Comparison of ENCODE assay signal across 17 cellular contexts in the genomic region with DNA sequence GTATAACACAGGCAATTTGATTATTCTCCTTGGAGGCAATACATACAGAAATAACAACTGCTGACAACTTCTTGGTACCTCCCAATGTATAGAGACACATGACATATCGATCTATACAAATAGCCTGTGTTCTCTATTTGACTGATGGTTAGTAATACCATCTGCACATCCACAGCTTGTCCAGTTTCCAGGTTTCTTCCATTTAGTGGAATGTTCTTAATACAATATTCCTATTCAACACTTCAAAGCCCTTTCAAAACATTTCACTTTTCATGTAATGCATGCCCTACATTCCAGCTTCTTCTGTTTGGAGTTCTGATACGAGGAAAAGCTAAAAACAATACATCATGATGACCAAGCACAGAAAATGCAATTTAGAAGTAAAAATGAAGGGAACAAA. TPM values are rescaled to one million over a fixed set of nuclear protein-coding genes. Genes with fewer than 3 reads are reported as not detected.
DNase-seq lines count a peak whose midpoint lies in the region; ATAC-seq, FAIRE-seq and TF ChIP-seq lines count a peak whose summit lies in the region.
"Had no signal": no experiment of that assay in that cellular context is flagged by ENCODE, and none has a peak within 500 bp of the region (broad histone marks: within the 10 kb centered on the region; RNA-seq: fewer than 3 reads in every experiment).

No MANE protein-coding gene starts in this region.

- H3K4me1 ChIP-seq in astrocyte (ENCODE audit: insufficient read depth, low read length) (peaks cover 4% of the 10 kb centered on the region), ovary (ENCODE audit: insufficient read depth) (no peaks in the 10 kb centered on the region)
- H3K4me1 ChIP-seq: A549 had no signal

- no peak for TF ChIP-seq EP300 in ovary (IDR thresholded peaks at IDR 0.05)

- H2AFZ ChIP-seq in astrocyte (ENCODE audit: low read depth, low read length) = no peak overlapping the region

- H3K4me2 ChIP-seq in astrocyte (ENCODE audit: low read length) = peak overlapping the region; percentile 51
- H3K4me2 ChIP-seq: A549, KMS-11 had no signal

- no peaks in the 10 kb centered on the region for H3K27me3 Mint-ChIP-seq in astrocyte (ENCODE audit: low read depth, unreplicated experiment)

- no peak overlapping the region for H3K4me3 Mint-ChIP-seq in astrocyte (ENCODE audit: unreplicated experiment)

- H3K4me3 ChIP-seq in astrocyte (ENCODE audit: insufficient read depth, low read depth, low read length) (no peak overlapping the region), ovary (no peak overlapping the region)
- H3K4me3 ChIP-seq: A549, Peyer's patch had no signal

- H3K9me3 ChIP-seq in astrocyte (ENCODE audit: insufficient read depth, low read depth, low read length) = no peaks in the 10 kb centered on the region
- H3K9me3 ChIP-seq in ovary = no peaks in the 10 kb centered on the region
- H3K9me3 ChIP-seq: A549, Peyer's patch had no signal

- no peaks in the 10 kb centered on the region for H3K36me3 Mint-ChIP-seq in astrocyte (ENCODE audit: low read depth, unreplicated experiment)

- H3K27me3 ChIP-seq in astrocyte (ENCODE audit: insufficient read depth, low read length) (no peaks in the 10 kb centered on the region), ovary (peaks cover 2% of the 10 kb centered on the region)
- H3K27me3 ChIP-seq: Peyer's patch had no signal

- no peaks in the 10 kb centered on the region for H3K9me3 Mint-ChIP-seq in astrocyte (ENCODE audit: unreplicated experiment)

- H4K20me1 ChIP-seq in astrocyte (ENCODE audit: insufficient read depth, low read length) = no peaks in the 10 kb centered on the region

- ATAC-seq in GM21717 (IDR thresholded peaks at IDR 0.05; ENCODE audit: unreplicated experiment) (no peak), HG02759 (IDR thresholded peaks at IDR 0.05; ENCODE audit: unreplicated experiment) (no peak)
- ATAC-seq: A549 had no signal

- TF ChIP-seq POLR2A in H54 (IDR thresholded peaks at IDR 0.05; ENCODE audit: low read depth, low read length) (no peak), ovary (IDR thresholded peaks at IDR 0.05) (no peak)

- WGBS in ovary, 3 donors = 53 to 55% (median 54%) methylated on average over 2 of the region's 2 CpGs

- no peaks in the 10 kb centered on the region for H3K79me2 ChIP-seq in astrocyte (ENCODE audit: insufficient read depth, low read length)

- H3K27ac Mint-ChIP-seq in astrocyte (ENCODE audit: unreplicated experiment) = no peak overlapping the region

- TF ChIP-seq CTCF in astrocyte (IDR thresholded peaks at IDR 0.05; ENCODE audit: insufficient read depth, low read depth, low read length) (no peak), ovary (IDR thresholded peaks at IDR 0.05) (no peak)

- intact Hi-C loops in ovary (cut with DNase I) = no loop called here

- H3K27ac ChIP-seq in astrocyte (ENCODE audit: low read depth, low read length) (peak overlapping the region; percentile 16), ovary (no peak overlapping the region)
- H3K27ac ChIP-seq: A549, KMS-11, Peyer's patch had no signal

- H3K9ac ChIP-seq in astrocyte (ENCODE audit: low read length) = no peak overlapping the region
- H3K9ac ChIP-seq: KMS-11 had no signal

- FAIRE-seq in A204.1 (lab: Jason Lieb, UNC) (peak; percentile 99), H54 (lab: Jason Lieb, UNC) (peak; percentile 20), astrocyte (lab: Jason Lieb, UNC) (peak; percentile 58), HTR-8/SVneo (lab: Jason Lieb, UNC) (no peak)
- FAIRE-seq: A549, GM12892 had no signal

- no peaks in the 10 kb centered on the region for H3K36me3 ChIP-seq in astrocyte (ENCODE audit: insufficient read depth, low read length)
- H3K36me3 ChIP-seq in ovary = no peaks in the 10 kb centered on the region
- H3K36me3 ChIP-seq: Peyer's patch had no signal

- DNase-seq in H54 (ENCODE audit: insufficient read length, low spot score) = no peak
- DNase-seq in astrocyte (ENCODE audit: low read depth) = peak; percentile 24
- DNase-seq in foreskin melanocyte = peak; percentile 69
- no peak for DNase-seq in HTR-8/SVneo (ENCODE audit: insufficient read length, low spot score)
- DNase-seq in ovary = no peak
- DNase-seq: DMS79, NCI-H187 treated with DMSO at 0.1 percent for 48 hours, NCI-H2171, NCI-H82, Peyer's patch, SHP77 had no signal

- H3K4me1 Mint-ChIP-seq in astrocyte (ENCODE audit: low read depth, unreplicated experiment) = peaks cover 13% of the 10 kb centered on the region

RNA-seq across cellular contexts. Expression of gene GORAB, which starts 37.0 kb away (rescaled TPM):
- 11.2 and 16.4 TPM in 2 replicates for total RNA-seq in astrocyte
- total RNA-seq in ovary = 10 to 100 TPM in 5 of 7 donors, 1 to 10 TPM in 2; 9.1 to 24.0 (median 12.0) TPM
- 10 to 100 TPM in 1 of 2 donors, 1 to 10 TPM in 1; 9.7 to 12.2 TPM for polyA plus RNA-seq in ovary

Comparison
In these comparisons a context has a peak if more than half of its experiments do, and no peak if none do; other contexts are left out.
1. DNase-seq: peak in astrocyte (single experiment) and foreskin melanocyte (single experiment); none in H54 (single experiment), HTR-8/SVneo (single experiment) and ovary (0 of 5).